Comparison of ENCODE assay signal across 24 cellular contexts in genomic region chr10:132814469-132814856, GRCh38. TPM values are rescaled to one million over a fixed set of nuclear protein-coding genes. Genes with fewer than 3 reads are reported as not detected.
"Had no signal": no experiment of that assay in that cellular context is flagged by ENCODE, and none has a peak within 500 bp of the region (broad histone marks: within the 10 kb centered on the region; RNA-seq: fewer than 3 reads in every experiment).

No MANE protein-coding gene starts in this region.

- ATAC-seq: activated T-cell treated with anti-CD3 and anti-CD28 coated beads, Interleukin-2, amount 50 U/mL, for 4 hours; Panc1 had no signal

- H3K27ac ChIP-seq: RWPE1, VCaP had no signal

- DNase-seq: activated CD4-positive, alpha-beta memory T cell treated with anti-CD3 and anti-CD28 coated beads for 36 hours; activated CD4-positive, alpha-beta T cell treated with anti-CD3 and anti-CD28 coated beads, Interleukin-2, amount 10 ng/mL, durations not matched to agents 7 days and 5 days; activated CD4-positive, CD25-positive, alpha-beta regulatory T cell; activated CD8-positive, alpha-beta memory T cell treated with anti-CD3 and anti-CD28 coated beads for 24 hours; activated gamma-delta T cell treated with Interleukin-2 at 50 U/mL for 16 hours; activated naive CD4-positive, alpha-beta T cell treated with anti-CD3 and anti-CD28 coated beads, Interleukin-2, amount 10 ng/mL, durations not matched to agents 7 days and 5 days; activated naive CD8-positive, alpha-beta T cell treated with anti-CD3 and anti-CD28 coated beads for 36 hours; activated T-cell treated with anti-CD3 and anti-CD28 coated beads, Interleukin-2, amount 50 U/mL, for 4 hours; caudate nucleus; Kasumi-1; KBM-7; NCI-H1105 treated with DMSO at 0.1 percent for 48 hours; NCI-H1436 treated with DMSO at 0.1 percent for 48 hours; NCI-H187; NCI-H2081; NCI-H510A treated with DMSO at 0.1 percent for 48 hours; NCI-H69; NK-92 treated with Interleukin-12 subunit alpha and Interleukin-12 subunit beta, amount 100 ng/mL, for 24 hours; OCI-M1; SHP77 treated with DMSO at 0.1 percent for 48 hours had no signal

RNA-seq across cellular contexts. Expression of gene NKX6-2, which starts 28.5 kb away (rescaled TPM):
- total RNA-seq: activated CD4-positive, alpha-beta memory T cell treated with anti-CD3 and anti-CD28 coated beads for 36 hours; activated CD4-positive, alpha-beta T cell treated with anti-CD3 and anti-CD28 coated beads, Interleukin-2, amount 10 ng/mL, durations not matched to agents 7 days and 5 days; activated naive CD8-positive, alpha-beta T cell treated with anti-CD3 and anti-CD28 coated beads for 36 hours; activated T-cell treated with anti-CD3 and anti-CD28 coated beads, Interleukin-2, amount 50 U/mL, for 4 hours; SK-MEL-5 had no signal
